ENCODE assay signal across 8 cellular contexts in the genomic region with DNA sequence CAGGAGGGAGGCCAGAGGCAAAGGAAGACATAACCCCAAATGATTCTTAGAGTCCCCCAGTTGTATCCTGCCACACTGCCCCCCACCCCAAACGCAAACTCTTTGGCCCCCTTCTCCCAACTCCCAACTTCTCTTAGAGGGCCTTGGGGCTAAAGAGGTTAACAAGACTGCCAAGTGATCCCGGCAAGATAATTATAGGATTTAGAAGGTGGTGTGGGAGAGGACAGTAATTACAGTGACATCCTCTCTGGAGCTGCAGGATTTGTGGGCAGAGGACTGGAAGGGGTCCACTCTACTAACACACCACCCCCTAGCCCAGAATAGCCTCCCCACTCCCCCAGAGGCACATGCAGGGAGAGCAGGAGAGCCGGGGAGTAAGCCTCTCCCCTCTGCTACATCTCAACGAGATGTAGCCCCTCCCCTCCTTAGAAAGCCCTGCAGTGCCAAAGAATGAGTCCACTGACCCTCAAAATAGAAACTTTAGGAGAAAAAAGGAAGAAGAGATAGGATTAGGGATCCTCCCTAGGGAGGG. TPM values are rescaled to one million over a fixed set of nuclear protein-coding genes. Genes with fewer than 3 reads are reported as not detected.
DNase-seq lines count a peak whose midpoint lies in the region; ATAC-seq, FAIRE-seq and TF ChIP-seq lines count a peak whose summit lies in the region.

No MANE protein-coding gene starts in this region.

- no peak for TF ChIP-seq EP300 in K562 (IDR thresholded peaks at IDR 0.05; ENCODE audit: low read length)

- no peak overlapping the region for H2AK5ac ChIP-seq in mesenchymal stem cell (ENCODE audit: low read length, severe bottlenecking)

- in situ Hi-C loops in K562 (cut with MboI), result loop anchor here (5.0 kb wide), 2 partner anchors 205 to 295 kb away; no protein-coding TSS in a partner anchor

- no TSS peak for BruUV-seq in K562 (replicated peaks; lab: Mats Ljungman, UMichigan)

- peak overlapping the region; percentile 80 for H3K4me2 ChIP-seq in DND-41 (ENCODE audit: insufficient read depth, low read length)
- peak overlapping the region; percentile 70 for H3K4me2 ChIP-seq in K562 (ENCODE audit: insufficient read depth, low read length)
- H3K4me2 ChIP-seq in mesenchymal stem cell (ENCODE audit: low read length, poor library complexity, severe bottlenecking), result peak overlapping the region; percentile 89

- peak overlapping the region in 1 of 2 experiments; percentile 94 for H3K18ac ChIP-seq in mesenchymal stem cell (ENCODE audit: low read depth in 1 of 2, low read length in 2 of 2)

- WGBS in HUES64, result 18% methylated on average over 4 of the region's 4 CpGs
- 7% methylated on average over 4 of the region's 4 CpGs for WGBS in K562 (ENCODE audit: insufficient coverage, low coverage, missing lambda C conversion rate)
- no CpG with 5 or more reads among the region's 4 CpGs for WGBS in mesenchymal stem cell

- DNase-seq in DND-41 (no peak), K562 (ENCODE audit: extremely low read depth in 1 of 4, low spot score in 3 of 4) (no peak), mesenchymal stem cell (peak; percentile 44), left lobe of liver (ENCODE audit: low spot score) (no peak), OCI-M2 (lab: John Stamatoyannopoulos, UW; ENCODE audit: unreplicated experiment) (no peak), HEK293T (ENCODE audit: extremely low spot score) (no peak)

- H2AFZ ChIP-seq in DND-41 (ENCODE audit: low read depth, low read length) (peak overlapping the region; percentile 87), K562 (ENCODE audit: low read depth, low read length) (peak overlapping the region; percentile 95), mesenchymal stem cell (ENCODE audit: low read depth, low read length) (no peak overlapping the region)

- H3K9me3 ChIP-seq in DND-41 (ENCODE audit: insufficient read depth, low read length, severe bottlenecking) (no peaks in the 10 kb centered on the region), HUES64 (ENCODE audit: insufficient read depth, low read depth, low read length) (no peaks in the 10 kb centered on the region), K562 (replicated peaks; ENCODE audit: control insufficient read depth, insufficient read depth, low read depth, low read length) (no peaks in the 10 kb centered on the region; the same call in 1 of the 2 replicates), mesenchymal stem cell (ENCODE audit: control insufficient read depth, low read length) (no peaks in the 10 kb centered on the region)

- H3K79me1 ChIP-seq in mesenchymal stem cell (replicated peaks; ENCODE audit: low read length, poor library complexity, severe bottlenecking), result peaks cover 6% of the 10 kb centered on the region

- peak overlapping the region; percentile 81 for H4K8ac ChIP-seq in mesenchymal stem cell (ENCODE audit: low read length)

- H3K23ac ChIP-seq in mesenchymal stem cell (ENCODE audit: low read length in 2 of 2), result no peak overlapping the region

- peak overlapping the region; percentile 2 to 69 for H3K4ac ChIP-seq in mesenchymal stem cell (ENCODE audit: low read depth in 1 of 2, low read length in 2 of 2)

- TF ChIP-seq CTCF in DND-41 (IDR thresholded peaks at IDR 0.05; ENCODE audit: borderline replicate concordance, extremely low read depth, low read length, poor library complexity, severe bottlenecking) (no peak), K562 (IDR thresholded peaks at IDR 0.05 in 2 of 3, conservative IDR thresholded peaks at IDR 0.05 in 1 of 3; ENCODE audit: insufficient read depth in 2 of 3, low read depth in 1 of 3, low read length in 3 of 3) (no peak)

- no peak for TF ChIP-seq POLR2A in K562 (conservative IDR thresholded peaks at IDR 0.05)

- peak overlapping the region in 1 of 2 experiments; percentile 64 for H2BK12ac ChIP-seq in mesenchymal stem cell (ENCODE audit: low read length in 2 of 2)

- no peak overlapping the region for H2BK5ac ChIP-seq in mesenchymal stem cell (ENCODE audit: low read depth, low read length, poor library complexity, severe bottlenecking)

- H3K9me1 ChIP-seq in K562 (ENCODE audit: control insufficient read depth, insufficient read depth, low read length), result no peaks in the 10 kb centered on the region

- TF ChIP-seq RAD21 in K562 (CRISPR knock-in tag; conservative IDR thresholded peaks at IDR 0.05 in 1 of 2, IDR thresholded peaks at IDR 0.05 in 1 of 2), result no peak

- peak overlapping the region; percentile 86 for H2BK120ac ChIP-seq in mesenchymal stem cell (ENCODE audit: low read depth, low read length)

- intact Hi-C loops in K562 (cut with micrococcal nuclease), result loop anchor here (1.0 to 5.0 kb wide), 7 partner anchors 13 to 550 kb away; a partner anchor contains a TSS

- H3K9ac ChIP-seq in DND-41 (ENCODE audit: low read depth, low read length) (peak overlapping the region; percentile 59), HUES64 (ENCODE audit: low read depth, low read length) (peak overlapping the region; percentile 43), K562 (ENCODE audit: insufficient read depth in 1 of 2, low read depth in 2 of 2, low read length in 2 of 2) (peak overlapping the region; percentile 3 to 44; a peak in 2 of 4 replicates), mesenchymal stem cell (ENCODE audit: low read length) (peak overlapping the region; percentile 89)

- H3K4me3 ChIP-seq in DND-41 (ENCODE audit: low read depth in 1 of 2, low read length in 2 of 2) (peak overlapping the region; percentile 30 to 59), HUES64 (ENCODE audit: low read length) (peak overlapping the region; percentile 66), K562 (no peak overlapping the region), mesenchymal stem cell (ENCODE audit: insufficient read depth in 1 of 2, low read depth in 1 of 2, low read length in 2 of 2) (peak overlapping the region in 1 of 2 experiments; percentile 83)

- peak; percentile 32; the same call in 2 of the 3 replicates for ATAC-seq in DND-41 (ENCODE audit: insufficient read depth, low read depth)
- ATAC-seq in K562, result peak; percentile 40
- ATAC-seq in left lobe of liver, result no peak
- ATAC-seq in HG03280 (IDR thresholded peaks at IDR 0.05; ENCODE audit: unreplicated experiment), result no peak

- no peaks in the 10 kb centered on the region for H4K20me1 ChIP-seq in DND-41 (ENCODE audit: insufficient read depth, low read length)
- H4K20me1 ChIP-seq in K562 (replicated peaks; ENCODE audit: control insufficient read depth, insufficient read depth, low read length), result no peaks in the 10 kb centered on the region

- H3K27me3 ChIP-seq in DND-41 (ENCODE audit: insufficient read depth, low read length, poor library complexity) (no peaks in the 10 kb centered on the region), HUES64 (ENCODE audit: insufficient read depth, low read length) (no peaks in the 10 kb centered on the region), K562 (ENCODE audit: control insufficient read depth in 2 of 2, insufficient read depth in 2 of 2, low read length in 2 of 2) (no peaks in the 10 kb centered on the region), mesenchymal stem cell (ENCODE audit: control insufficient read depth in 1 of 2, insufficient read depth in 1 of 2, low read length in 2 of 2) (no peaks in the 10 kb centered on the region)

- H3K79me2 ChIP-seq in DND-41 (ENCODE audit: insufficient read depth, low read length), result no peaks in the 10 kb centered on the region
- no peaks in the 10 kb centered on the region for H3K79me2 ChIP-seq in K562 (ENCODE audit: control insufficient read depth, insufficient read depth, low read length)

- H3K4me1 ChIP-seq in DND-41 (ENCODE audit: insufficient read depth, low read length), result peaks cover 30% of the 10 kb centered on the region
- H3K4me1 ChIP-seq in HUES64 (ENCODE audit: insufficient read depth, low read length), result peaks cover 12% of the 10 kb centered on the region
- peaks cover 21% of the 10 kb centered on the region in 2 experiments for H3K4me1 ChIP-seq in K562 (replicated peaks in 1 of 2; ENCODE audit: control insufficient read depth in 2 of 2, insufficient read depth in 2 of 2, low read length in 2 of 2)
- peaks cover 10% of the 10 kb centered on the region for H3K4me1 ChIP-seq in mesenchymal stem cell (ENCODE audit: control insufficient read depth, insufficient read depth, low read depth, low read length)

- H3K36me3 ChIP-seq in DND-41 (ENCODE audit: insufficient read depth, low read length), result no peaks in the 10 kb centered on the region
- no peaks in the 10 kb centered on the region for H3K36me3 ChIP-seq in HUES64 (ENCODE audit: insufficient read depth, low read length)
- no peaks in the 10 kb centered on the region for H3K36me3 ChIP-seq in K562 (ENCODE audit: control insufficient read depth, insufficient read depth, low read length)
- H3K36me3 ChIP-seq in mesenchymal stem cell (ENCODE audit: control insufficient read depth in 1 of 2, insufficient read depth in 2 of 2, low read depth in 1 of 2, low read length in 2 of 2), result no peaks in the 10 kb centered on the region

- POLR2A ChIA-PET in K562 (lab: Yijun Ruan, JAX), result interaction anchor here (0.5 to 3.7 kb wide), 10 partner anchors 8 to 306 kb away, joined by 3 to 25 read pairs (median 4); a partner anchor contains a TSS
- POLR2A ChIA-PET in HEK293T (lab: Yijun Ruan, JAX), result interaction anchor here (0.6 to 3.3 kb wide), 13 partner anchors 8 to 309 kb away, joined by 3 to 28 read pairs (median 3); a partner anchor contains a TSS

- H4K91ac ChIP-seq in mesenchymal stem cell (ENCODE audit: low read length), result no peak overlapping the region

- CTCF ChIA-PET in K562 (lab: Yijun Ruan, JAX; ENCODE audit: low intra/inter-chr PET ratio) (interaction anchor here (1.0 to 2.2 kb wide), 5 partner anchors 13 to 549 kb away, joined by 3 to 20 read pairs (median 4); a partner anchor contains a TSS), HEK293T (lab: Yijun Ruan, JAX) (interaction anchor here (0.6 to 4.5 kb wide), 37 partner anchors 8 to 361 kb away, joined by 3 to 32 read pairs (median 4); a partner anchor contains a TSS)

- FAIRE-seq in K562 (lab: Jason Lieb, UNC), result no peak

- H3K14ac ChIP-seq in mesenchymal stem cell (ENCODE audit: low read length in 2 of 2), result no peak overlapping the region

- H3K27ac ChIP-seq in DND-41 (ENCODE audit: low read length), result peak overlapping the region; percentile 67
- peak overlapping the region; percentile 70 for H3K27ac ChIP-seq in HUES64 (ENCODE audit: low read depth, low read length)
- peak overlapping the region; percentile 27 for H3K27ac ChIP-seq in K562 (ENCODE audit: extremely low read depth, low read depth, low read length)
- H3K27ac ChIP-seq in mesenchymal stem cell (ENCODE audit: low read length, poor library complexity, severe bottlenecking), result peak overlapping the region; percentile 40

- peak overlapping the region; percentile 90 for H2BK15ac ChIP-seq in mesenchymal stem cell (ENCODE audit: low read depth, poor library complexity, severe bottlenecking)

RNA-seq across cellular contexts. Expression of a gene that starts 5.3 kb away (rescaled TPM):
- polyA plus RNA-seq in HUES64 (2013, experiment 1 of 2), result 16.3 TPM
- 16.2 TPM for polyA plus RNA-seq in HUES64 (2013, experiment 2 of 2)
- total RNA-seq in K562 (2011; cell fraction: chromatin; rRNA removed; ENCODE audit: low replicate concordance), result 9.2 and 9.9 TPM in 2 replicates
- total RNA-seq in K562 (2011; cell fraction: nucleolus; rRNA removed), result 5.4 and 6.5 TPM in 2 replicates
- 6.2 and 7.9 TPM in 2 replicates for total RNA-seq in K562 (2011; cell fraction: nucleoplasm; rRNA removed)
- total RNA-seq in K562 (2014; rRNA removed) (2.4 and 6.5 TPM in 2 replicates), K562 (2014; rRNA removed; fragmentation: Illumina TruSeq; extraction: Trizol) (4.3 and 4.7 TPM in 2 replicates), K562 (2015; rRNA removed; fragmentation: Illumina TruSeq; extraction: Trizol) (4.9 and 5.2 TPM in 2 replicates), K562 (2021) (15.7 and 19.9 TPM in 2 replicates), left lobe of liver (1.1 TPM)
- polyA plus RNA-seq in K562 (2011; rRNA removed) (4.2 and 4.8 TPM in 2 replicates), K562 (2014; fragmentation: Illumina TruSeq; extraction: Trizol) (10.3 and 10.5 TPM in 2 replicates), K562 (2014; fragmentation: Nextera tagmentation; extraction: Ambion mirVana) (1 to 10 TPM; 1.4 to 1.6 TPM), K562 (2014; rRNA removed) (9.7 and 14.2 TPM in 2 replicates)
- polyA plus RNA-seq in K562 (2011; cell fraction: cytosol; rRNA removed), result 4.7 and 10.2 TPM in 2 replicates
- 4.3 and 9.6 TPM in 2 replicates for polyA plus RNA-seq in K562 (2011; cell fraction: nucleus; rRNA removed)
- polyA plus RNA-seq in K562 (2012), result 11.4 and 16.1 TPM in 2 replicates
- 2.9 and 3.7 TPM in 2 replicates for polyA minus RNA-seq in K562 (2011; rRNA and poly(A)+ RNA removed)
- polyA minus RNA-seq in K562 (2011; cell fraction: cytosol; rRNA and poly(A)+ RNA removed), result 5.1 and 5.4 TPM in 2 replicates
- 2.7 and 4.2 TPM in 2 replicates for polyA minus RNA-seq in K562 (2011; cell fraction: nucleus; rRNA and poly(A)+ RNA removed)
- 23.3 TPM for polyA plus RNA-seq in mesenchymal stem cell (2013, experiment 1 of 2)
- 21.7 TPM for polyA plus RNA-seq in mesenchymal stem cell (2013, experiment 2 of 2)

RNA-seq across cellular contexts. Expression of a gene that starts 8.8 kb away (rescaled TPM):
- polyA plus RNA-seq in HUES64 (2013, experiment 1 of 2), result 373 TPM
- 387 TPM for polyA plus RNA-seq in HUES64 (2013, experiment 2 of 2)
- total RNA-seq in K562 (2011; cell fraction: chromatin; rRNA removed; ENCODE audit: low replicate concordance), result 272 and 331 TPM in 2 replicates
- total RNA-seq in K562 (2011; cell fraction: nucleolus; rRNA removed), result 598 and 672 TPM in 2 replicates
- 455 and 604 TPM in 2 replicates for total RNA-seq in K562 (2011; cell fraction: nucleoplasm; rRNA removed)
- total RNA-seq in K562 (2014; rRNA removed), result 425 and 433 TPM in 2 replicates
- 411 and 413 TPM in 2 replicates for total RNA-seq in K562 (2014; rRNA removed; fragmentation: Illumina TruSeq; extraction: Trizol)
- 706 and 735 TPM in 2 replicates for total RNA-seq in K562 (2015; rRNA removed; fragmentation: Illumina TruSeq; extraction: Trizol)
- total RNA-seq in K562 (2021), result 412 and 416 TPM in 2 replicates
- polyA plus RNA-seq in K562 (2011; rRNA removed), result 219 and 313 TPM in 2 replicates
- 416 and 450 TPM in 2 replicates for polyA plus RNA-seq in K562 (2011; cell fraction: cytosol; rRNA removed)
- polyA plus RNA-seq in K562 (2011; cell fraction: nucleus; rRNA removed), result 74.3 and 108 TPM in 2 replicates
- polyA plus RNA-seq in K562 (2012), result 824 and 1,019 TPM in 2 replicates
- polyA plus RNA-seq in K562 (2014; fragmentation: Illumina TruSeq; extraction: Trizol), result 408 and 431 TPM in 2 replicates
- 100 to 1,000 TPM; 531 to 576 TPM for polyA plus RNA-seq in K562 (2014; fragmentation: Nextera tagmentation; extraction: Ambion mirVana)
- 501 and 655 TPM in 2 replicates for polyA plus RNA-seq in K562 (2014; rRNA removed)
- 261 and 331 TPM in 2 replicates for polyA minus RNA-seq in K562 (2011; rRNA and poly(A)+ RNA removed)
- polyA minus RNA-seq in K562 (2011; cell fraction: cytosol; rRNA and poly(A)+ RNA removed), result 98.5 and 116 TPM in 2 replicates
- polyA minus RNA-seq in K562 (2011; cell fraction: nucleus; rRNA and poly(A)+ RNA removed), result 19.3 and 46.9 TPM in 2 replicates
- 3,698 TPM for polyA plus RNA-seq in mesenchymal stem cell (2013, experiment 1 of 2)
- polyA plus RNA-seq in mesenchymal stem cell (2013, experiment 2 of 2), result 3,754 TPM
- 203 TPM for total RNA-seq in left lobe of liver

RNA-seq across cellular contexts. Expression of a gene that starts 17.5 kb away (rescaled TPM):
- polyA plus RNA-seq in HUES64 (2013, experiment 1 of 2), result 2.1 TPM
- polyA plus RNA-seq in HUES64 (2013, experiment 2 of 2), result 1.6 TPM
- total RNA-seq in K562 (2011; cell fraction: chromatin; rRNA removed; ENCODE audit: low replicate concordance), result 10.5 and 25.4 TPM in 2 replicates
- total RNA-seq in K562 (2011; cell fraction: nucleolus; rRNA removed), result 12.8 and 20.5 TPM in 2 replicates
- total RNA-seq in K562 (2011; cell fraction: nucleoplasm; rRNA removed), result 12.5 and 18.9 TPM in 2 replicates
- 1.7 TPM in 1 of 2 replicates, not detected in the other for total RNA-seq in K562 (2014; rRNA removed)
- total RNA-seq in K562 (2014; rRNA removed; fragmentation: Illumina TruSeq; extraction: Trizol), result 1.1 and 1.5 TPM in 2 replicates
- total RNA-seq in K562 (2015; rRNA removed; fragmentation: Illumina TruSeq; extraction: Trizol), result 0.60 and 2.0 TPM in 2 replicates
- total RNA-seq in K562 (2021), result 1.0 and 1.5 TPM in 2 replicates
- 1.6 TPM in 2 replicates for polyA plus RNA-seq in K562 (2011; rRNA removed)
- 0.56 and 0.92 TPM in 2 replicates for polyA plus RNA-seq in K562 (2011; cell fraction: cytosol; rRNA removed)
- polyA plus RNA-seq in K562 (2011; cell fraction: nucleus; rRNA removed), result 5.6 and 6.6 TPM in 2 replicates
- 0.52 and 2.5 TPM in 2 replicates for polyA plus RNA-seq in K562 (2012)
- 0.21 and 0.28 TPM in 2 replicates for polyA plus RNA-seq in K562 (2014; fragmentation: Illumina TruSeq; extraction: Trizol)
- under 1 TPM; 0.41 to 0.46 TPM for polyA plus RNA-seq in K562 (2014; fragmentation: Nextera tagmentation; extraction: Ambion mirVana)
- polyA plus RNA-seq in K562 (2014; rRNA removed), result 0.62 and 1.2 TPM in 2 replicates
- polyA minus RNA-seq in K562 (2011; rRNA and poly(A)+ RNA removed), result 2.8 and 4.0 TPM in 2 replicates
- polyA minus RNA-seq in K562 (2011; cell fraction: cytosol; rRNA and poly(A)+ RNA removed), result 1.1 TPM in 1 of 2 replicates, not detected in the other
- 5.1 and 6.1 TPM in 2 replicates for polyA minus RNA-seq in K562 (2011; cell fraction: nucleus; rRNA and poly(A)+ RNA removed)
- 1.1 TPM for polyA plus RNA-seq in mesenchymal stem cell (2013, experiment 1 of 2)
- polyA plus RNA-seq in mesenchymal stem cell (2013, experiment 2 of 2), result 1.1 TPM
- total RNA-seq in left lobe of liver, result 60.0 TPM

RNA-seq across cellular contexts. Expression of a gene that starts 21.8 kb away (rescaled TPM):
- 90.1 TPM for polyA plus RNA-seq in HUES64 (2013, experiment 1 of 2)
- 106 TPM for polyA plus RNA-seq in HUES64 (2013, experiment 2 of 2)
- 9.0 and 26.9 TPM in 2 replicates for total RNA-seq in K562 (2011; cell fraction: chromatin; rRNA removed; ENCODE audit: low replicate concordance)
- 23.7 and 30.0 TPM in 2 replicates for total RNA-seq in K562 (2011; cell fraction: nucleolus; rRNA removed)
- total RNA-seq in K562 (2011; cell fraction: nucleoplasm; rRNA removed), result 23.8 and 24.1 TPM in 2 replicates
- total RNA-seq in K562 (2014; rRNA removed) (124 and 125 TPM in 2 replicates), K562 (2014; rRNA removed; fragmentation: Illumina TruSeq; extraction: Trizol) (52.1 and 75.2 TPM in 2 replicates), K562 (2015; rRNA removed; fragmentation: Illumina TruSeq; extraction: Trizol) (82.9 and 84.6 TPM in 2 replicates), K562 (2021) (81.8 and 83.5 TPM in 2 replicates), left lobe of liver (97.2 TPM)
- polyA plus RNA-seq in K562 (2011; rRNA removed) (86.4 and 95.8 TPM in 2 replicates), K562 (2014; fragmentation: Illumina TruSeq; extraction: Trizol) (98.8 and 108 TPM in 2 replicates), K562 (2014; fragmentation: Nextera tagmentation; extraction: Ambion mirVana) (100 to 1,000 TPM; 122 to 139 TPM), K562 (2014; rRNA removed) (134 and 161 TPM in 2 replicates)
- 120 and 170 TPM in 2 replicates for polyA plus RNA-seq in K562 (2011; cell fraction: cytosol; rRNA removed)
- polyA plus RNA-seq in K562 (2011; cell fraction: nucleus; rRNA removed), result 46.8 and 53.7 TPM in 2 replicates
- 100 and 125 TPM in 2 replicates for polyA plus RNA-seq in K562 (2012)
- polyA minus RNA-seq in K562 (2011; rRNA and poly(A)+ RNA removed), result 34.1 and 43.5 TPM in 2 replicates
- polyA minus RNA-seq in K562 (2011; cell fraction: cytosol; rRNA and poly(A)+ RNA removed), result 22.0 and 22.4 TPM in 2 replicates
- 9.7 and 9.8 TPM in 2 replicates for polyA minus RNA-seq in K562 (2011; cell fraction: nucleus; rRNA and poly(A)+ RNA removed)
- polyA plus RNA-seq in mesenchymal stem cell (2013, experiment 1 of 2), result 95.3 TPM
- polyA plus RNA-seq in mesenchymal stem cell (2013, experiment 2 of 2), result 97.2 TPM

RNA-seq across cellular contexts. Expression of a gene that starts 29.9 kb away (rescaled TPM):
- polyA plus RNA-seq in HUES64 (2013, experiment 1 of 2), result 43.8 TPM
- polyA plus RNA-seq in HUES64 (2013, experiment 2 of 2), result 45.1 TPM
- total RNA-seq in K562 (2011; cell fraction: chromatin; rRNA removed; ENCODE audit: low replicate concordance), result 5.3 and 10.3 TPM in 2 replicates
- 6.2 and 6.7 TPM in 2 replicates for total RNA-seq in K562 (2011; cell fraction: nucleolus; rRNA removed)
- 7.4 and 7.6 TPM in 2 replicates for total RNA-seq in K562 (2011; cell fraction: nucleoplasm; rRNA removed)
- total RNA-seq in K562 (2014; rRNA removed) (0.18 and 0.57 TPM in 2 replicates), K562 (2014; rRNA removed; fragmentation: Illumina TruSeq; extraction: Trizol) (0.41 and 0.55 TPM in 2 replicates), K562 (2015; rRNA removed; fragmentation: Illumina TruSeq; extraction: Trizol) (0.53 and 0.58 TPM in 2 replicates), K562 (2021) (1.9 and 2.3 TPM in 2 replicates), left lobe of liver (16.9 TPM)
- polyA plus RNA-seq in K562 (2011; rRNA removed) (0.67 and 1.6 TPM in 2 replicates), K562 (2014; fragmentation: Illumina TruSeq; extraction: Trizol) (1.1 and 1.4 TPM in 2 replicates), K562 (2014; fragmentation: Nextera tagmentation; extraction: Ambion mirVana) (under 1 TPM in 1 of 2 experiments, not detected in 1; 0.11 TPM), K562 (2014; rRNA removed) (0.54 and 0.96 TPM in 2 replicates)
- 0.89 and 0.93 TPM in 2 replicates for polyA plus RNA-seq in K562 (2011; cell fraction: cytosol; rRNA removed)
- 12.9 and 17.7 TPM in 2 replicates for polyA plus RNA-seq in K562 (2011; cell fraction: nucleus; rRNA removed)
- polyA plus RNA-seq in K562 (2012), result 1.0 and 2.6 TPM in 2 replicates
- 0.46 and 0.57 TPM in 2 replicates for polyA minus RNA-seq in K562 (2011; rRNA and poly(A)+ RNA removed)
- polyA minus RNA-seq in K562 (2011; cell fraction: cytosol; rRNA and poly(A)+ RNA removed), result not detected in 2 replicates
- polyA minus RNA-seq in K562 (2011; cell fraction: nucleus; rRNA and poly(A)+ RNA removed), result 1.6 and 2.3 TPM in 2 replicates
- 0.30 TPM for polyA plus RNA-seq in mesenchymal stem cell (2013, experiment 1 of 2)
- 0.23 TPM for polyA plus RNA-seq in mesenchymal stem cell (2013, experiment 2 of 2)

Comparison
In these comparisons a context has a peak if more than half of its experiments do, and no peak if none do; other contexts are left out.
1. ATAC-seq: peak in DND-41 (single experiment) and K562 (single experiment); none in left lobe of liver (single experiment) and HG03280 (single experiment).
2. H3K9ac ChIP-seq: peak in every context shown above with its lines; median percentile 89 in mesenchymal stem cell; 59 in DND-41; 43 in HUES64; 24 in K562.
3. Peak in every context shown above with its lines, with median percentiles within 50 percentile points of each other: H3K27ac ChIP-seq and H3K4me2 ChIP-seq.